1 cellular context compared by ENCODE assay signal in genomic region chr19:4482721-4483120, GRCh38.
TF ChIP-seq lines count a peak whose summit lies in the region.

No MANE protein-coding gene starts in this region.

TF ChIP-seq in H1, 55 proteins besides CTCF, POLR2A, EP300 and RAD21:
- TF ChIP-seq TEAD4 (IDR thresholded peaks at IDR 0.05; ENCODE audit: low read depth, low read length): no peak
- TF ChIP-seq SP1 (IDR thresholded peaks at IDR 0.05; ENCODE audit: low read depth, low read length): no peak
- TF ChIP-seq MAFK (IDR thresholded peaks at IDR 0.05; ENCODE audit: low read depth, low read length): no peak
- no peak for TF ChIP-seq RXRA (IDR thresholded peaks at IDR 0.05; ENCODE audit: insufficient read depth, low read depth, low read length)
- TF ChIP-seq SP4 (IDR thresholded peaks at IDR 0.05; ENCODE audit: low read length): no peak
- TF ChIP-seq CHD1 (IDR thresholded peaks at IDR 0.05; ENCODE audit: low read depth, low read length): no peak
- no peak for TF ChIP-seq TAF7 (optimal IDR thresholded peaks at IDR 0.05; ENCODE audit: borderline replicate concordance, low read depth, low read length)
- no peak for TF ChIP-seq SAP30 (IDR thresholded peaks at IDR 0.05; ENCODE audit: insufficient read depth, insufficient replicate concordance, low read length)
- no peak for TF ChIP-seq SIN3A (conservative IDR thresholded peaks at IDR 0.05 in 1 of 2, IDR thresholded peaks at IDR 0.05 in 1 of 2; ENCODE audit: low read depth in 1 of 2, low read length in 2 of 2)
- no peak for TF ChIP-seq TCF12 (IDR thresholded peaks at IDR 0.05; ENCODE audit: low read depth, low read length)
- TF ChIP-seq CEBPB (IDR thresholded peaks at IDR 0.05; ENCODE audit: low read depth, low read length): no peak
- TF ChIP-seq JUN (IDR thresholded peaks at IDR 0.05; ENCODE audit: low read depth, low read length): no peak
- TF ChIP-seq, protein P1, sequence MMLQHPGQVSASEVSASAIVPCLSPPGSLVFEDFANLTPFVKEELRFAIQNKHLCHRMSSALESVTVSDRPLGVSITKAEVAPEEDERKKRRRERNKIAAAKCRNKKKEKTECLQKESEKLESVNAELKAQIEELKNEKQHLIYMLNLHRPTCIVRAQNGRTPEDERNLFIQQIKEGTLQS (IDR thresholded peaks at IDR 0.05; ENCODE audit: insufficient read depth, low read depth, low read length): no peak
- TF ChIP-seq PHF8 (conservative IDR thresholded peaks at IDR 0.05; ENCODE audit: low read depth, low read length): no peak
- TF ChIP-seq GTF2F1 (IDR thresholded peaks at IDR 0.05; ENCODE audit: borderline replicate concordance, low read depth, low read length): no peak
- TF ChIP-seq CTBP2 (IDR thresholded peaks at IDR 0.05; ENCODE audit: borderline replicate concordance, insufficient read depth, insufficient read length, low read length): no peak
